Comparison of ENCODE assay signal across 26 cellular contexts in genomic region chr12:93696462-93696861, GRCh38. TPM values are rescaled to one million over a fixed set of nuclear protein-coding genes. Genes with fewer than 3 reads are reported as not detected.
DNase-seq lines count a peak whose midpoint lies in the region; ATAC-seq, FAIRE-seq and TF ChIP-seq lines count a peak whose summit lies in the region.
"Had no signal": no experiment of that assay in that cellular context is flagged by ENCODE, and none has a peak within 500 bp of the region (broad histone marks: within the 10 kb centered on the region; RNA-seq: fewer than 3 reads in every experiment).

No MANE protein-coding gene starts in this region.

- H3K27ac ChIP-seq in HepG2 (ENCODE audit: extremely low read length, insufficient read depth, low read length) (no peak overlapping the region), right lobe of liver (no peak overlapping the region), K562 (ENCODE audit: extremely low read depth, low read depth, low read length) (no peak overlapping the region), small intestine (ENCODE audit: low read depth in 1 of 2, low read length in 1 of 2) (no peak overlapping the region)
- H3K27ac ChIP-seq: BLaER1 treated with 17β-estradiol and CSF1 and Interleukin-3, amounts not matched to agents 10 nM and 100 nM; C4-2B had no signal

- peaks cover 25% of the 10 kb centered on the region for H3K36me3 Mint-ChIP-seq in Caco-2 (ENCODE audit: insufficient read depth, unreplicated experiment)

- H3K4me1 ChIP-seq in HepG2 (ENCODE audit: insufficient read depth, low read length): peaks cover 23% of the 10 kb centered on the region
- peaks cover 0 to 6% (median 0%) of the 10 kb centered on the region in 4 donors for H3K4me1 ChIP-seq in right lobe of liver
- H3K4me1 ChIP-seq in Caco-2: peaks cover 27% of the 10 kb centered on the region
- H3K4me1 ChIP-seq in K562 (replicated peaks in 1 of 2; ENCODE audit: control insufficient read depth in 2 of 2, insufficient read depth in 2 of 2, low read length in 2 of 2): peaks cover 1 to 13% of the 10 kb centered on the region in 2 experiments; a peak in 3 of 5 replicates
- H3K4me1 ChIP-seq in small intestine (ENCODE audit: control insufficient read depth in 2 of 2, insufficient read depth in 1 of 2, low read depth in 1 of 2, low read length in 1 of 2): no peaks in the 10 kb centered on the region
- H3K4me1 ChIP-seq: BLaER1 treated with 17β-estradiol and CSF1 and Interleukin-3, amounts not matched to agents 10 nM and 100 nM had no signal

- intact Hi-C loops in HepG2 (cut with micrococcal nuclease; ENCODE audit: unreplicated experiment) (no loop called here), right lobe of liver (cut with DNase I) (no loop called here), Caco-2 (cut with micrococcal nuclease; ENCODE audit: unreplicated experiment) (loop anchor here (5.0 kb wide), 1 partner anchor 406 kb away; no protein-coding TSS in a partner anchor), K562 (cut with micrococcal nuclease) (no loop called here)

- H3K79me2 ChIP-seq in HepG2 (ENCODE audit: insufficient read depth, low read length) (no peaks in the 10 kb centered on the region), K562 (ENCODE audit: control insufficient read depth, insufficient read depth, low read length) (0 out of 3 replicates have a peak, but pooled peaks cover 3% of the 10 kb centered on the region)

- no TSS peak for BruUV-seq in HepG2 (replicated peaks; lab: Mats Ljungman, UMichigan)
- no TSS peak for BruUV-seq in Caco-2 (replicated peaks; lab: Mats Ljungman, UMichigan)
- BruUV-seq in K562 (replicated peaks; lab: Mats Ljungman, UMichigan): no TSS peak

- TF ChIP-seq RAD21 in HepG2 (CRISPR knock-in tag; IDR thresholded peaks at IDR 0.05) (no peak), K562 (CRISPR knock-in tag; conservative IDR thresholded peaks at IDR 0.05 in 1 of 2, IDR thresholded peaks at IDR 0.05 in 1 of 2) (no peak)

- H3K9me3 Mint-ChIP-seq in Caco-2 (ENCODE audit: unreplicated experiment): peaks cover 15% of the 10 kb centered on the region

- no peaks in the 10 kb centered on the region for H3K27me3 ChIP-seq in HepG2 (ENCODE audit: control insufficient read depth in 1 of 2, insufficient read depth in 2 of 2, low read length in 2 of 2)
- H3K27me3 ChIP-seq in right lobe of liver: no peaks in the 10 kb centered on the region
- no peaks in the 10 kb centered on the region for H3K27me3 ChIP-seq in Caco-2 (replicated peaks; ENCODE audit: control insufficient read depth, insufficient read depth, low read length)
- H3K27me3 ChIP-seq in K562 (ENCODE audit: control insufficient read depth in 2 of 2, insufficient read depth in 2 of 2, low read length in 2 of 2): no peaks in the 10 kb centered on the region
- H3K27me3 ChIP-seq in small intestine (ENCODE audit: control insufficient read depth in 2 of 2, insufficient read depth in 2 of 2, low read length in 2 of 2): no peaks in the 10 kb centered on the region
- H3K27me3 ChIP-seq in MG63: no peaks in the 10 kb centered on the region
- H3K27me3 ChIP-seq: BLaER1 treated with 17β-estradiol and CSF1 and Interleukin-3, amounts not matched to agents 10 nM and 100 nM had no signal

- H3K36me3 ChIP-seq in HepG2 (replicated peaks in 1 of 2; ENCODE audit: control insufficient read depth in 1 of 2, insufficient read depth in 2 of 2, low read length in 2 of 2): no peaks in the 10 kb centered on the region
- H3K36me3 ChIP-seq in right lobe of liver: no peaks in the 10 kb centered on the region
- H3K36me3 ChIP-seq in Caco-2 (ENCODE audit: control insufficient read depth, insufficient read depth, low read length): no peaks in the 10 kb centered on the region
- H3K36me3 ChIP-seq in K562 (ENCODE audit: control insufficient read depth, insufficient read depth, low read length): no peaks in the 10 kb centered on the region
- no peaks in the 10 kb centered on the region for H3K36me3 ChIP-seq in small intestine (ENCODE audit: control insufficient read depth in 2 of 2, insufficient read depth in 2 of 2, low read length in 2 of 2)
- no peaks in the 10 kb centered on the region for H3K36me3 ChIP-seq in MG63
- H3K36me3 ChIP-seq: BLaER1 treated with 17β-estradiol and CSF1 and Interleukin-3, amounts not matched to agents 10 nM and 100 nM had no signal

- H3K27me3 Mint-ChIP-seq in Caco-2 (ENCODE audit: insufficient read depth, unreplicated experiment): no peaks in the 10 kb centered on the region
- H3K27me3 Mint-ChIP-seq: B cell; CD4-positive, alpha-beta T cell had no signal

- no peaks in the 10 kb centered on the region for H3K9me1 ChIP-seq in K562 (ENCODE audit: control insufficient read depth, insufficient read depth, low read length)

- no peak for ATAC-seq in HepG2
- ATAC-seq in right lobe of liver: no peak
- ATAC-seq in K562: no peak
- ATAC-seq: CD8-positive, alpha-beta T cell; GM12878 had no signal

- in situ Hi-C loops in HepG2 (cut with HindIII; ENCODE audit: extremely low pct_ligation_motif_present, low pct_unique_long_range_greater_than_20kb) (no loop called here), K562 (cut with MboI) (no loop called here)

- H3K9me3 ChIP-seq in HepG2 (ENCODE audit: low read length) (no peaks in the 10 kb centered on the region), right lobe of liver (no peaks in the 10 kb centered on the region), Caco-2 (peaks cover 13% of the 10 kb centered on the region; the same call in 1 of the 2 replicates), K562 (replicated peaks; ENCODE audit: control insufficient read depth, insufficient read depth, low read depth, low read length) (no peaks in the 10 kb centered on the region), small intestine (ENCODE audit: control insufficient read depth, low read depth) (no peaks in the 10 kb centered on the region), MG63 (peaks cover 5% of the 10 kb centered on the region; the same call in 1 of the 2 replicates)

- no peak for TF ChIP-seq CTCF in HepG2 (CRISPR knock-in tag; IDR thresholded peaks at IDR 0.05)
- TF ChIP-seq CTCF in right lobe of liver (IDR thresholded peaks at IDR 0.05): no peak
- TF ChIP-seq CTCF in Caco-2 (IDR thresholded peaks at IDR 0.05; ENCODE audit: insufficient read depth in 1 of 2, low read depth in 1 of 2, low read length in 1 of 2, severe bottlenecking in 1 of 2, unreplicated experiment in 1 of 2): no peak
- TF ChIP-seq CTCF in K562 (IDR thresholded peaks at IDR 0.05 in 2 of 3, conservative IDR thresholded peaks at IDR 0.05 in 1 of 3; ENCODE audit: insufficient read depth in 2 of 3, low read depth in 1 of 3, low read length in 3 of 3): no peak

- FAIRE-seq in HepG2 (lab: Jason Lieb, UNC): no peak
- no peak for FAIRE-seq in K562 (lab: Jason Lieb, UNC)
- FAIRE-seq in small intestine (lab: Jason Lieb, UNC): no peak
- no peak for FAIRE-seq in RCC 7860 (lab: Jason Lieb, UNC)
- FAIRE-seq: A204.1, GM12878, GM12892, GM18507 had no signal

- TF ChIP-seq EP300 in HepG2 (IDR thresholded peaks at IDR 0.05; ENCODE audit: low read depth in 2 of 2, low read length in 2 of 2) (no peak), HepG2 (CRISPR knock-in tag; IDR thresholded peaks at IDR 0.05; ENCODE audit: borderline replicate concordance) (no peak), K562 (IDR thresholded peaks at IDR 0.05; ENCODE audit: low read length) (no peak)

- H3K4me2 ChIP-seq in HepG2 (ENCODE audit: low read depth, low read length) (no peak overlapping the region), K562 (ENCODE audit: insufficient read depth, low read length) (no peak overlapping the region)
- H3K4me2 ChIP-seq: BLaER1 treated with 17β-estradiol and CSF1 and Interleukin-3, amounts not matched to agents 10 nM and 100 nM had no signal

- H3K9ac ChIP-seq in HepG2 (ENCODE audit: insufficient read depth, low read depth, low read length) (no peak overlapping the region), K562 (ENCODE audit: insufficient read depth in 1 of 2, low read depth in 2 of 2, low read length in 2 of 2) (no peak overlapping the region)
- H3K9ac ChIP-seq: BLaER1 treated with 17β-estradiol and CSF1 and Interleukin-3, amounts not matched to agents 10 nM and 100 nM had no signal

- peak overlapping the region; percentile 53 for H3K27ac Mint-ChIP-seq in Caco-2 (ENCODE audit: unreplicated experiment)
- H3K27ac Mint-ChIP-seq: B cell; CD4-positive, alpha-beta T cell; CD8-positive, alpha-beta T cell had no signal

- H3K4me3 ChIP-seq in HepG2 (replicated peaks in 1 of 3; ENCODE audit: insufficient read depth in 1 of 3, low read depth in 2 of 3, low read length in 3 of 3) (no peak overlapping the region), right lobe of liver (no peak overlapping the region), Caco-2 (ENCODE audit: low read depth, low read length) (no peak overlapping the region), K562 (no peak overlapping the region), small intestine (ENCODE audit: low read depth in 1 of 2, low read length in 2 of 2) (no peak overlapping the region), MG63 (no peak overlapping the region)
- H3K4me3 ChIP-seq: BLaER1 treated with 17β-estradiol and CSF1 and Interleukin-3, amounts not matched to agents 10 nM and 100 nM; GM12878 had no signal

- POLR2A ChIA-PET in HepG2 (lab: Yijun Ruan, JAX): no interaction called here
- POLR2A ChIA-PET in Caco-2 (lab: Charles Lee): no interaction called here
- POLR2A ChIA-PET in K562 (lab: Yijun Ruan, JAX): no interaction called here

- TF ChIP-seq POLR2A in HepG2 (IDR thresholded peaks at IDR 0.05; ENCODE audit: insufficient read depth in 1 of 2, low read depth in 2 of 2, low read length in 2 of 2) (no peak), right lobe of liver (IDR thresholded peaks at IDR 0.05) (no peak), K562 (conservative IDR thresholded peaks at IDR 0.05) (no peak)

- H3K4me1 Mint-ChIP-seq in Caco-2 (ENCODE audit: low read depth, unreplicated experiment): peaks cover 34% of the 10 kb centered on the region

- H4K20me1 ChIP-seq in HepG2 (ENCODE audit: insufficient read depth, low read length): no peaks in the 10 kb centered on the region
- no peaks in the 10 kb centered on the region for H4K20me1 ChIP-seq in K562 (replicated peaks; ENCODE audit: control insufficient read depth, insufficient read depth, low read length)
- H4K20me1 ChIP-seq: BLaER1 treated with 17β-estradiol and CSF1 and Interleukin-3, amounts not matched to agents 10 nM and 100 nM had no signal

- peak overlapping the region; percentile 79 for H3K4me3 Mint-ChIP-seq in Caco-2 (ENCODE audit: unreplicated experiment)
- H3K4me3 Mint-ChIP-seq: B cell; CD4-positive, alpha-beta T cell; CD8-positive, alpha-beta T cell had no signal

- DNase-seq in HepG2 (ENCODE audit: low spot score): no peak
- no peak for DNase-seq in right lobe of liver
- no peak for DNase-seq in Caco-2
- no peak for DNase-seq in K562 (ENCODE audit: extremely low read depth in 1 of 4, low spot score in 3 of 4)
- peak; percentile 16 for DNase-seq in small intestine
- no peak for DNase-seq in NCI-H82 treated with DMSO at 0.1 percent for 48 hours (lab: John Stamatoyannopoulos, UW; ENCODE audit: unreplicated experiment)
- DNase-seq in RCC 7860 (ENCODE audit: low spot score): no peak
- DNase-seq in MG63: no peak
- DNase-seq: 8988T; AML-193; CD4-positive, alpha-beta T cell; CD8-positive, alpha-beta T cell; DMS 273 treated with DMSO at 0.1 percent for 48 hours; DMS153; DMS53; DMS79; DND-41; EL; GDM1 had no signal

- H2AFZ ChIP-seq in HepG2 (ENCODE audit: low read length) (no peak overlapping the region), K562 (ENCODE audit: low read depth, low read length) (no peak overlapping the region)

- CTCF ChIA-PET in HepG2 (lab: Yijun Ruan, JAX; ENCODE audit: low intra/inter-chr PET ratio, low total read pairs) (no interaction called here), Caco-2 (lab: Charles Lee) (no interaction called here), K562 (lab: Yijun Ruan, JAX; ENCODE audit: low intra/inter-chr PET ratio) (no interaction called here)

RNA-seq across cellular contexts. Expression of gene CRADD, which starts 19.3 kb away (rescaled TPM):
- 18.8 and 22.3 TPM in 2 replicates for total RNA-seq in HepG2 (2016; rRNA removed; fragmentation: Illumina TruSeq; extraction: Trizol)
- total RNA-seq in HepG2 (2016; cell fraction: cytosol; rRNA removed; fragmentation: Illumina TruSeq; extraction: Trizol; ENCODE audit: low read depth): 7.7 and 9.3 TPM in 2 replicates
- total RNA-seq in HepG2 (2016; cell fraction: insoluble cytoplasmic fraction; rRNA removed; fragmentation: Illumina TruSeq; extraction: Trizol): 15.4 and 25.4 TPM in 2 replicates
- total RNA-seq in HepG2 (2016; cell fraction: membrane; rRNA removed; fragmentation: Illumina TruSeq; extraction: Trizol): 10.0 and 11.9 TPM in 2 replicates
- total RNA-seq in HepG2 (2016; cell fraction: nucleus; rRNA removed; fragmentation: Illumina TruSeq; extraction: Trizol): 11.3 and 12.9 TPM in 2 replicates
- polyA plus RNA-seq in HepG2 (2011; rRNA removed): 12.4 and 13.7 TPM in 2 replicates
- 14.5 and 17.3 TPM in 2 replicates for polyA plus RNA-seq in HepG2 (2011; cell fraction: cytosol; rRNA removed)
- polyA plus RNA-seq in HepG2 (2011; cell fraction: nucleus; rRNA removed): 6.3 and 6.5 TPM in 2 replicates
- 13.8 and 16.2 TPM in 2 replicates for polyA plus RNA-seq in HepG2 (2012)
- 6.6 and 6.9 TPM in 2 replicates for polyA plus RNA-seq in HepG2 (2016; cell fraction: cytosol; fragmentation: Illumina TruSeq; extraction: Trizol; ENCODE audit: low read depth)
- 20.3 and 24.7 TPM in 2 replicates for polyA plus RNA-seq in HepG2 (2016; cell fraction: insoluble cytoplasmic fraction; fragmentation: Illumina TruSeq; extraction: Trizol; ENCODE audit: low read depth)
- 7.1 and 10.2 TPM in 2 replicates for polyA plus RNA-seq in HepG2 (2016; cell fraction: membrane; fragmentation: Illumina TruSeq; extraction: Trizol; ENCODE audit: low read depth)
- polyA plus RNA-seq in HepG2 (2016; cell fraction: nucleus; fragmentation: Illumina TruSeq; extraction: Trizol; ENCODE audit: insufficient read depth, low read depth): 8.0 and 9.4 TPM in 2 replicates
- 7.4 and 15.6 TPM in 2 replicates for polyA minus RNA-seq in HepG2 (2011; rRNA and poly(A)+ RNA removed; ENCODE audit: low replicate concordance)
- 4.2 and 6.2 TPM in 2 replicates for polyA minus RNA-seq in HepG2 (2011; cell fraction: cytosol; rRNA and poly(A)+ RNA removed)
- 18.9 and 22.4 TPM in 2 replicates for polyA minus RNA-seq in HepG2 (2011; cell fraction: nucleus; rRNA and poly(A)+ RNA removed)
- total RNA-seq in right lobe of liver: 10 to 100 TPM; 17.2 to 65.3 (median 30.8) TPM
- total RNA-seq in Caco-2 (2022): 29.2 and 30.6 TPM in 2 replicates
- 40.5 and 42.6 TPM in 2 replicates for total RNA-seq in K562 (2011; cell fraction: chromatin; rRNA removed; ENCODE audit: low replicate concordance)
- total RNA-seq in K562 (2011; cell fraction: nucleolus; rRNA removed): 19.3 and 19.5 TPM in 2 replicates
- 30.1 and 58.6 TPM in 2 replicates for total RNA-seq in K562 (2011; cell fraction: nucleoplasm; rRNA removed)
- 34.0 and 41.1 TPM in 2 replicates for total RNA-seq in K562 (2014; rRNA removed)
- total RNA-seq in K562 (2014; rRNA removed; fragmentation: Illumina TruSeq; extraction: Trizol): 25.9 and 36.2 TPM in 2 replicates
- 25.2 and 26.4 TPM in 2 replicates for total RNA-seq in K562 (2015; rRNA removed; fragmentation: Illumina TruSeq; extraction: Trizol)
- 29.5 and 31.4 TPM in 2 replicates for total RNA-seq in K562 (2021)
- 25.9 and 26.6 TPM in 2 replicates for polyA plus RNA-seq in K562 (2011; rRNA removed)
- 34.4 and 35.1 TPM in 2 replicates for polyA plus RNA-seq in K562 (2011; cell fraction: cytosol; rRNA removed)
- 9.0 and 12.8 TPM in 2 replicates for polyA plus RNA-seq in K562 (2011; cell fraction: nucleus; rRNA removed)
- 29.0 and 43.4 TPM in 2 replicates for polyA plus RNA-seq in K562 (2012)
- 24.1 and 32.1 TPM in 2 replicates for polyA plus RNA-seq in K562 (2014; fragmentation: Illumina TruSeq; extraction: Trizol)
- polyA plus RNA-seq in K562 (2014; fragmentation: Nextera tagmentation; extraction: Ambion mirVana): 10 to 100 TPM; 20.5 to 24.9 TPM
- polyA plus RNA-seq in K562 (2014; rRNA removed): 38.2 and 38.6 TPM in 2 replicates
- 15.8 and 23.3 TPM in 2 replicates for polyA minus RNA-seq in K562 (2011; rRNA and poly(A)+ RNA removed)
- 5.2 and 10.3 TPM in 2 replicates for polyA minus RNA-seq in K562 (2011; cell fraction: cytosol; rRNA and poly(A)+ RNA removed)
- 12.8 and 14.1 TPM in 2 replicates for polyA minus RNA-seq in K562 (2011; cell fraction: nucleus; rRNA and poly(A)+ RNA removed)
- 10 to 100 TPM; 19.0 to 49.4 (median 31.3) TPM for polyA plus RNA-seq in small intestine
- total RNA-seq in MG63 (2014; rRNA removed; shearing (Covaris generic); ENCODE audit: low replicate concordance): 27.9 and 51.9 TPM in 2 replicates

Comparison
In these comparisons a context has a peak if more than half of its experiments do, and no peak if none do; other contexts are left out.
1. Of the 241 proteins assayed by ChIP-seq in both HepG2 and K562: peak only in HepG2: none; only in K562: MAFG; in both: CEBPB and CEBPG; in neither: 238.